In the genomic region with DNA sequence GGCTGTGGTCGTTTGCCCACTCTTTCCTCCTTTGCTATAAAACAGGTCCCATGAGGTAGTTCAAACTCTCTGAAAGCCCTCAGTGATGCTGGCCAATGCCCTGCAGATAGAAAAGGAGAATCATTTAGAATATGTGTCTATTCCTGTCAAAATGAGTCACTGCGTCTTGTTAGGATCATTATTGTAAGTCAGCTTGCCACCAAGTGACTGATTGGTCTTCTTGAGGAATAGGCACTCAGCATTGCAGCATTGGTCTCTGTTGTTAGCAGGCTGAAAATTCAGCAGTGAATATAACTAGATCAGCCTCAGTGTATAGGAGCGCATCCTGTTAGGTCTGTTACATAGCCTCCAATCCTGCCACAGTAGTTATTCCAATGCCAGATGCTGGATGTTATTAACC, we compare ENCODE assay signal across 24 cellular contexts.
"Had no signal": no experiment of that assay in that cellular context is flagged by ENCODE, and none has a peak within 500 bp of the region (broad histone marks: within the 10 kb centered on the region; RNA-seq: fewer than 3 reads in every experiment).

No MANE protein-coding gene starts in this region.

- H3K4me3 ChIP-seq: MG63, SJSA1, SK-N-MC had no signal

- ATAC-seq: HepG2 had no signal

- H3K27ac ChIP-seq: SJSA1, SK-N-MC had no signal

- DNase-seq: IMR-90, Karpas-422, KG1, MG63, NCI-H1092, NCI-H1105 treated with DMSO at 0.1 percent for 48 hours, NCI-H1417 treated with DMSO at 0.1 percent for 48 hours, NCI-H146, NCI-H1694 treated with DMSO at 0.1 percent for 48 hours, NCI-H2029, NCI-H2081 treated with DMSO at 0.1 percent for 48 hours, NCI-H2171, NCI-H226, NCI-H446, NCI-H510A, NCI-H524 treated with DMSO at 0.1 percent for 48 hours, NCI-H69, NCI-H774, Right ventricle myocardium superior, RPMI8226, SIG-M5 had no signal

- H3K9me3 ChIP-seq: MG63, SJSA1 had no signal

- H3K27me3 ChIP-seq: MG63, SJSA1 had no signal
